ENCODE assay signal across 21 cellular contexts in genomic region chr5:171676286-171676944, GRCh38.
DNase-seq lines count a peak whose midpoint lies in the region; TF ChIP-seq lines count a peak whose summit lies in the region.
"Had no signal": no experiment of that assay in that cellular context is flagged by ENCODE, and none has a peak within 500 bp of the region (broad histone marks: within the 10 kb centered on the region; RNA-seq: fewer than 3 reads in every experiment).

No MANE protein-coding gene starts in this region.

- H3K9me2 ChIP-seq in Karpas-422 (replicated peaks; ENCODE audit: insufficient read depth, low read length), result no peaks in the 10 kb centered on the region

- no peaks in the 10 kb centered on the region for H4K20me1 ChIP-seq in Karpas-422 (ENCODE audit: insufficient read depth, low read depth, low read length)

- H3K9me3 ChIP-seq in Karpas-422 (ENCODE audit: low read length), result no peaks in the 10 kb centered on the region

- H3K9ac ChIP-seq in Karpas-422 (ENCODE audit: low read length), result no peak overlapping the region

- H3K27ac ChIP-seq in Karpas-422 (ENCODE audit: low read length), result no peak overlapping the region

- DNase-seq in CD14-positive monocyte (ENCODE audit: low spot score) (peak; percentile 70), NOMO-1 treated with DMSO at 0.1 percent for 48 hours (lab: John Stamatoyannopoulos, UW; ENCODE audit: unreplicated experiment) (peak; percentile 95), ecto neural progenitor cell (ENCODE audit: low spot score) (peak; percentile 26), midbrain (lab: John Stamatoyannopoulos, UW) (peak; percentile 17), germinal center (ENCODE audit: low spot score) (no peak), NCI-H2029 (lab: John Stamatoyannopoulos, UW) (no peak), DMS153 (lab: John Stamatoyannopoulos, UW) (no peak), Karpas-422 (no peak)
- DNase-seq: activated B cell treated with CpG ODN at 0.5 μM for 24 hours; activated CD8-positive, alpha-beta T cell treated with anti-CD3 and anti-CD28 coated beads, Interleukin-2, amount 10 ng/mL, durations not matched to agents 7 days and 5 days; activated T-cell treated with anti-CD3 and anti-CD28 coated beads, Interleukin-2, amount 50 U/mL, for 4 hours; CD8-positive, alpha-beta memory T cell; DMS79; KG1; kidney glomerular epithelial cell; NCI-H1105 treated with DMSO at 0.1 percent for 48 hours; NCI-H526; retina; stimulated activated CD4-positive, alpha-beta T cell treated with anti-CD3 and anti-CD28 coated beads, Interleukin-15, amount 100 ng/mL, for 24 hours had no signal

- H3K27me3 Mint-ChIP-seq in CD14-positive monocyte (ENCODE audit: low read depth in 3 of 3), result peaks cover 0 to 7% (median 3%) of the 10 kb centered on the region in 3 donors

- TF ChIP-seq CTCF in CD14-positive monocyte (IDR thresholded peaks at IDR 0.05), result no peak

- H2AFZ ChIP-seq in Karpas-422 (ENCODE audit: low read length), result no peak overlapping the region

- no peaks in the 10 kb centered on the region for H3K36me3 ChIP-seq in Karpas-422 (ENCODE audit: insufficient read depth, low read length)

- peaks cover 0 to 6% (median 0%) of the 10 kb centered on the region in 7 donors for H3K9me3 Mint-ChIP-seq in CD14-positive monocyte

- H3K4me1 ChIP-seq in Karpas-422 (ENCODE audit: low read length), result no peaks in the 10 kb centered on the region

- intact Hi-C loops in CD14-positive monocyte (cut with micrococcal nuclease), result no loop called here

- H3K79me2 ChIP-seq in Karpas-422 (ENCODE audit: low read length), result no peaks in the 10 kb centered on the region

- H3K4me1 Mint-ChIP-seq in CD14-positive monocyte, result peaks cover 15% of the 10 kb centered on the region
- H3K4me1 Mint-ChIP-seq: activated B cell treated with CpG ODN at 0.5 μM for 24 hours; activated naive CD4-positive, alpha-beta T cell treated with anti-CD3 and anti-CD28 coated beads, Interleukin-2, amount 50 U/mL, for 24 hours; CD8-positive, alpha-beta memory T cell had no signal

- peak overlapping the region in 1 of 2 donors; percentile 39 for H3K4me3 Mint-ChIP-seq in CD14-positive monocyte
- H3K4me3 Mint-ChIP-seq: activated B cell treated with CpG ODN at 0.5 μM for 24 hours; activated CD8-positive, alpha-beta T cell treated with anti-CD3 and anti-CD28 coated beads, Interleukin-2, amount 10 ng/mL, durations not matched to agents 7 days and 5 days; activated naive CD4-positive, alpha-beta T cell treated with anti-CD3 and anti-CD28 coated beads, Interleukin-2, amount 50 U/mL, for 24 hours; activated T-cell treated with anti-CD3 and anti-CD28 coated beads, Interleukin-2, amount 50 U/mL, for 4 hours; CD8-positive, alpha-beta memory T cell; mesothelial cell of epicardium had no signal

- no peak overlapping the region for H3K4me2 ChIP-seq in Karpas-422 (ENCODE audit: low read depth, low read length, poor library complexity, severe bottlenecking)

- H3K27ac Mint-ChIP-seq in CD14-positive monocyte, result peak overlapping the region; percentile 18 to 86 (median 76)
- H3K27ac Mint-ChIP-seq: activated B cell treated with CpG ODN at 0.5 μM for 24 hours; activated CD8-positive, alpha-beta T cell treated with anti-CD3 and anti-CD28 coated beads, Interleukin-2, amount 10 ng/mL, durations not matched to agents 7 days and 5 days; activated naive CD4-positive, alpha-beta T cell treated with anti-CD3 and anti-CD28 coated beads, Interleukin-2, amount 50 U/mL, for 24 hours; CD8-positive, alpha-beta memory T cell; mesothelial cell of epicardium had no signal

- no peaks in the 10 kb centered on the region for H3K27me3 ChIP-seq in Karpas-422 (ENCODE audit: low read length)

- H3K4me3 ChIP-seq in Karpas-422 (ENCODE audit: low read length), result no peak overlapping the region

- H3K36me3 Mint-ChIP-seq in CD14-positive monocyte, result no peaks in the 10 kb centered on the region
- H3K36me3 Mint-ChIP-seq: activated naive CD4-positive, alpha-beta T cell treated with anti-CD3 and anti-CD28 coated beads, Interleukin-2, amount 50 U/mL, for 24 hours; mesothelial cell of epicardium had no signal

Comparison
In these comparisons a context has a peak if more than half of its experiments do, and no peak if none do; other contexts are left out.
1. DNase-seq: peak in CD14-positive monocyte (single experiment), NOMO-1 treated with DMSO at 0.1 percent for 48 hours (single experiment), ecto neural progenitor cell (single experiment) and midbrain (single experiment); none in germinal center (single experiment), NCI-H2029 (single experiment), DMS153 (single experiment) and Karpas-422 (single experiment).